15 cellular contexts compared by ENCODE assay signal in the genomic region with DNA sequence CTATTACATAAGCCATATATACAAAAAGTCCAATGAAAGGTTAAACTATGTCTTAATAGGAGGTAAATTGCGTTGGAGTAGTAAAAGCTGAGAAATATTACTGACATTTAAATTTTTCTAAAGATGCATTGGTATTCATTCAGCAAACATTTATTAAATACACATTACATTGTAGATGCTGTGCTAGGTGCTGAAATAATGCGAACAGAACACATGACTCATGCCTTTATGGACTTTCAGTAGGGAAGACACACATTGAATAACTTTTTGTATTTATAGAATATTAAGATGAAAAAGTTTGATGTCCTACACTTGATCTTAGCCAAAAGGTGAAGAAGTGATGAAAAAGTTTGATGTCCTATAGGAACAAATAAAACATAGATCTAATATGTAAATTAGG.
"Had no signal": no experiment of that assay in that cellular context is flagged by ENCODE, and none has a peak within 500 bp of the region (broad histone marks: within the 10 kb centered on the region; RNA-seq: fewer than 3 reads in every experiment).

No MANE protein-coding gene starts in this region.

- H3K36me3 ChIP-seq: right atrium auricular region, tibial nerve, uterus had no signal

- H3K27ac ChIP-seq: right atrium auricular region, tibial nerve, uterus had no signal

- DNase-seq: activated CD4-positive, CD25-positive, alpha-beta regulatory T cell treated with anti-CD3 and anti-CD28 coated beads, Interleukin-2, amount 50 U/mL, for 72 hours; activated naive CD4-positive, alpha-beta T cell treated with Interleukin-2 at 50 U/mL for 16 hours; caudate nucleus; cortex of kidney; effector CD4-positive, alpha-beta T cell; nucleus accumbens; small intestine; stimulated activated CD4-positive, alpha-beta T cell treated with anti-CD3 and anti-CD28 coated beads, Interleukin-4, amount 100 ng/mL, for 24 hours; stimulated activated naive CD4-positive, alpha-beta T cell; substantia nigra; T-cell; T1000; uterus had no signal

- H3K27me3 ChIP-seq: right atrium auricular region, tibial nerve, uterus had no signal

- ATAC-seq: T-cell had no signal

- H3K4me3 ChIP-seq: right atrium auricular region, tibial nerve, uterus had no signal

- H3K9me3 ChIP-seq: right atrium auricular region, tibial nerve, uterus had no signal

- H3K4me1 ChIP-seq: right atrium auricular region, tibial nerve, uterus had no signal
